In genomic region chr3:13723676-13724207, GRCh38 we compare ENCODE assay signal across 14 cellular contexts.
DNase-seq lines count a peak whose midpoint lies in the region; ATAC-seq and TF ChIP-seq lines count a peak whose summit lies in the region.
"Had no signal": no experiment of that assay in that cellular context is flagged by ENCODE, and none has a peak within 500 bp of the region (broad histone marks: within the 10 kb centered on the region; RNA-seq: fewer than 3 reads in every experiment).

No MANE protein-coding gene starts in this region.

- no peaks in the 10 kb centered on the region for H3K36me3 Mint-ChIP-seq in activated naive CD8-positive, alpha-beta T cell treated with anti-CD3 and anti-CD28 coated beads, Interleukin-2, amount 10 ng/mL, durations not matched to agents 7 days and 5 days
- peaks cover 1% of the 10 kb centered on the region for H3K36me3 Mint-ChIP-seq in activated naive CD8-positive, alpha-beta T cell treated with anti-CD3 and anti-CD28 coated beads for 36 hours
- H3K36me3 Mint-ChIP-seq: CD8-positive, alpha-beta T cell had no signal

- no peak overlapping the region for H4K12ac ChIP-seq in trophoblast cell (ENCODE audit: low read depth, low read length)

- DNase-seq in activated naive CD8-positive, alpha-beta T cell treated with anti-CD3 and anti-CD28 coated beads, Interleukin-2, amount 10 ng/mL, durations not matched to agents 7 days and 5 days: peak; percentile 8
- DNase-seq in activated naive CD8-positive, alpha-beta T cell treated with anti-CD3 and anti-CD28 coated beads for 36 hours: no peak
- DNase-seq in esophagus muscularis mucosa (ENCODE audit: extremely low spot score) (peak; percentile 74), trophoblast cell (peak; percentile 94 to 95), DMS79 (lab: John Stamatoyannopoulos, UW) (no peak)
- DNase-seq: Calu3; CD8-positive, alpha-beta T cell; DND-41; EL had no signal

- no peaks in the 10 kb centered on the region for H3K4me1 Mint-ChIP-seq in activated naive CD8-positive, alpha-beta T cell treated with anti-CD3 and anti-CD28 coated beads, Interleukin-2, amount 10 ng/mL, durations not matched to agents 7 days and 5 days
- no peaks in the 10 kb centered on the region for H3K4me1 Mint-ChIP-seq in activated naive CD8-positive, alpha-beta T cell treated with anti-CD3 and anti-CD28 coated beads for 36 hours
- H3K4me1 Mint-ChIP-seq: B cell had no signal

- no peak for ATAC-seq in activated naive CD8-positive, alpha-beta T cell treated with anti-CD3 and anti-CD28 coated beads, Interleukin-2, amount 10 ng/mL, durations not matched to agents 7 days and 5 days (ENCODE audit: low read depth)
- no peak for ATAC-seq in HG03378 (IDR thresholded peaks at IDR 0.05; ENCODE audit: unreplicated experiment)
- ATAC-seq: CD8-positive, alpha-beta T cell; GM12878 had no signal

- H3K23ac ChIP-seq in trophoblast cell (ENCODE audit: low read length): no peak overlapping the region

- no peaks in the 10 kb centered on the region for H3K36me3 ChIP-seq in esophagus muscularis mucosa
- no peaks in the 10 kb centered on the region for H3K36me3 ChIP-seq in trophoblast cell (ENCODE audit: control insufficient read depth in 1 of 2, insufficient read depth in 2 of 2, low read length in 2 of 2)
- H3K36me3 ChIP-seq: BLaER1 treated with 17β-estradiol and CSF1 and Interleukin-3, amounts not matched to agents 10 nM and 100 nM; HAP-1 had no signal

- H3K4ac ChIP-seq in trophoblast cell (ENCODE audit: low read depth, low read length): no peak overlapping the region

- no peaks in the 10 kb centered on the region for H3K4me1 ChIP-seq in esophagus muscularis mucosa
- H3K4me1 ChIP-seq in trophoblast cell (ENCODE audit: control insufficient read depth in 1 of 2, insufficient read depth in 2 of 2, low read length in 2 of 2): no peaks in the 10 kb centered on the region
- H3K4me1 ChIP-seq: BLaER1 treated with 17β-estradiol and CSF1 and Interleukin-3, amounts not matched to agents 10 nM and 100 nM had no signal

- H2BK5ac ChIP-seq in trophoblast cell (ENCODE audit: low read depth, low read length, poor library complexity): no peak overlapping the region

- no peaks in the 10 kb centered on the region for H3K79me1 ChIP-seq in trophoblast cell (ENCODE audit: low read length)

- no peak for TF ChIP-seq CTCF in esophagus muscularis mucosa (IDR thresholded peaks at IDR 0.05)

- WGBS in esophagus muscularis mucosa: 96% methylated on average over 3 of the region's 4 CpGs
- WGBS in trophoblast cell (ENCODE audit: extremely low coverage, insufficient coverage, insufficient read length): no CpG with 5 or more reads among the region's 4 CpGs

- H3K27me3 ChIP-seq in esophagus muscularis mucosa: peaks cover 0 to 3% (median 0%) of the 10 kb centered on the region in 4 donors
- no peaks in the 10 kb centered on the region for H3K27me3 ChIP-seq in trophoblast cell (ENCODE audit: insufficient read depth, low read length)
- H3K27me3 ChIP-seq: BLaER1 treated with 17β-estradiol and CSF1 and Interleukin-3, amounts not matched to agents 10 nM and 100 nM had no signal

- H3K18ac ChIP-seq in trophoblast cell (ENCODE audit: low read length): no peak overlapping the region

- no peaks in the 10 kb centered on the region for H3K79me2 ChIP-seq in trophoblast cell (ENCODE audit: control insufficient read depth, insufficient read depth, low read length, poor library complexity)

- H2AK5ac ChIP-seq in trophoblast cell (ENCODE audit: low read length): no peak overlapping the region

- POLR2A ChIA-PET in activated naive CD8-positive, alpha-beta T cell treated with anti-CD3 and anti-CD28 coated beads, Interleukin-2, amount 10 ng/mL, durations not matched to agents 7 days and 5 days (lab: Charles Lee): no interaction called here

- H4K91ac ChIP-seq in trophoblast cell (ENCODE audit: low read depth, low read length): no peak overlapping the region

- no peak for TF ChIP-seq EP300 in esophagus muscularis mucosa (IDR thresholded peaks at IDR 0.05)

- peaks cover 23% of the 10 kb centered on the region for H3K27me3 Mint-ChIP-seq in activated naive CD8-positive, alpha-beta T cell treated with anti-CD3 and anti-CD28 coated beads, Interleukin-2, amount 10 ng/mL, durations not matched to agents 7 days and 5 days
- H3K27me3 Mint-ChIP-seq in activated naive CD8-positive, alpha-beta T cell treated with anti-CD3 and anti-CD28 coated beads for 36 hours: peaks cover 7% of the 10 kb centered on the region

- H3K14ac ChIP-seq in trophoblast cell (ENCODE audit: low read length): no peak overlapping the region

- H3K9me3 ChIP-seq in esophagus muscularis mucosa (peaks cover 0 to 14% (median 2%) of the 10 kb centered on the region in 4 donors), trophoblast cell (ENCODE audit: insufficient read depth, low read depth, low read length) (no peaks in the 10 kb centered on the region)
- H3K9me3 ChIP-seq: HAP-1 had no signal

- no peak for TF ChIP-seq POLR2A in esophagus muscularis mucosa (IDR thresholded peaks at IDR 0.05; ENCODE audit: low read depth)

- H3K4me2 ChIP-seq in trophoblast cell (ENCODE audit: low read length): no peak overlapping the region
- H3K4me2 ChIP-seq: BLaER1 treated with 17β-estradiol and CSF1 and Interleukin-3, amounts not matched to agents 10 nM and 100 nM had no signal

- H3K9ac ChIP-seq in trophoblast cell (ENCODE audit: low read length): no peak overlapping the region
- H3K9ac ChIP-seq: BLaER1 treated with 17β-estradiol and CSF1 and Interleukin-3, amounts not matched to agents 10 nM and 100 nM had no signal

- H3K27ac ChIP-seq in esophagus muscularis mucosa (replicated peaks in 1 of 4) (no peak overlapping the region), trophoblast cell (ENCODE audit: low read depth, low read length) (no peak overlapping the region)
- H3K27ac ChIP-seq: BLaER1 treated with 17β-estradiol and CSF1 and Interleukin-3, amounts not matched to agents 10 nM and 100 nM had no signal

- H3K27ac Mint-ChIP-seq in activated naive CD8-positive, alpha-beta T cell treated with anti-CD3 and anti-CD28 coated beads, Interleukin-2, amount 10 ng/mL, durations not matched to agents 7 days and 5 days: no peak overlapping the region
- H3K27ac Mint-ChIP-seq in activated naive CD8-positive, alpha-beta T cell treated with anti-CD3 and anti-CD28 coated beads for 36 hours: no peak overlapping the region
- H3K27ac Mint-ChIP-seq: B cell; CD8-positive, alpha-beta T cell had no signal

- no peak overlapping the region for H4K8ac ChIP-seq in trophoblast cell (ENCODE audit: low read depth, low read length)

- H2BK120ac ChIP-seq in trophoblast cell (ENCODE audit: insufficient read depth, low read length, poor library complexity): no peak overlapping the region

- H2AFZ ChIP-seq in trophoblast cell (ENCODE audit: insufficient read depth, low read length, poor library complexity): no peak overlapping the region

- no peak overlapping the region for H3K4me3 ChIP-seq in esophagus muscularis mucosa
- H3K4me3 ChIP-seq in trophoblast cell (ENCODE audit: low read depth, low read length): no peak overlapping the region
- H3K4me3 ChIP-seq: BLaER1 treated with 17β-estradiol and CSF1 and Interleukin-3, amounts not matched to agents 10 nM and 100 nM; GM12878; HAP-1 had no signal

- H3K9me3 Mint-ChIP-seq in activated naive CD8-positive, alpha-beta T cell treated with anti-CD3 and anti-CD28 coated beads, Interleukin-2, amount 10 ng/mL, durations not matched to agents 7 days and 5 days: peaks cover 2% of the 10 kb centered on the region
- H3K9me3 Mint-ChIP-seq in activated naive CD8-positive, alpha-beta T cell treated with anti-CD3 and anti-CD28 coated beads for 36 hours: peaks cover 14% of the 10 kb centered on the region

- intact Hi-C loops in esophagus muscularis mucosa (cut with DNase I): no loop called here

- H2BK12ac ChIP-seq in trophoblast cell (ENCODE audit: low read length): no peak overlapping the region

- no peak overlapping the region for H3K4me3 Mint-ChIP-seq in activated naive CD8-positive, alpha-beta T cell treated with anti-CD3 and anti-CD28 coated beads, Interleukin-2, amount 10 ng/mL, durations not matched to agents 7 days and 5 days
- H3K4me3 Mint-ChIP-seq in activated naive CD8-positive, alpha-beta T cell treated with anti-CD3 and anti-CD28 coated beads for 36 hours: no peak overlapping the region
- H3K4me3 Mint-ChIP-seq: B cell; CD8-positive, alpha-beta T cell had no signal

Comparison
In these comparisons a context has a peak if more than half of its experiments do, and no peak if none do; other contexts are left out.
1. DNase-seq: peak in activated naive CD8-positive, alpha-beta T cell treated with anti-CD3 and anti-CD28 coated beads, Interleukin-2, amount 10 ng/mL, durations not matched to agents 7 days and 5 days (single experiment), esophagus muscularis mucosa (single experiment) and trophoblast cell (2 of 2); none in activated naive CD8-positive, alpha-beta T cell treated with anti-CD3 and anti-CD28 coated beads for 36 hours (single experiment) and DMS79 (single experiment).